In the genomic region with DNA sequence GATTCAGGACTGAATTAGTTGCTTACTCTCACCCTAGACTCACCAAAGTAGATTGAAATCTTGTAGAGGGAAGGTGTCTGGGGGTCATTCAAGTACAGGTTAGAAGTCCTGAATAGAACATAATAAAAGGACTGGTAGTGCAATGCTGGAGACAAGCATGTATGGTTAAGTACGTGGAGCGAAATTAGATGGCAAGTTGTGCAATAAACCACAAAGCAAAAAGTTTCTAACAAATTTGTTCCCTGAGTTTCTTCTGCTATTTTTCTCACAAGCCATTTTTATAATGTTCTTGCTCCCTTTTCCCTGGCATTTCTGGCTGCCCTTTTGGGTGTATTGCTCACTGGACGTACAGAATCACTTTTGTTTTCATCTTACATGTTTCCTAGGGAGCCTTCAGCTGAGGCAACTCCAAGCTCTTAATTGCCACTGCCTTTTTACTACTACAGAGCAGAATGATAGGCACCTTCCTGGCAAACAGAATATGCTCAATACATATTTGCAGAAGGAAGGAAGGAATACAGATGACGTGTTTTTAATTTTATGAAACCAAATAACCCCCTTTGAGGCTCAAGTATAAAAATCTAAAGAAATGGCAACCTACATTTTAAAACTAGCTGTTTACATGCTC, we compare ENCODE assay signal across 17 cellular contexts.
"Had no signal": no experiment of that assay in that cellular context is flagged by ENCODE, and none has a peak within 500 bp of the region (broad histone marks: within the 10 kb centered on the region; RNA-seq: fewer than 3 reads in every experiment).

No MANE protein-coding gene starts in this region.

- H3K4me1 ChIP-seq: lower lobe of right lung had no signal

- ATAC-seq: activated CD8-positive, alpha-beta memory T cell treated with anti-CD3 and anti-CD28 coated beads, Interleukin-2, amount 10 ng/mL, durations not matched to agents 7 days and 5 days; effector memory CD8-positive, alpha-beta T cell; lower lobe of right lung; natural killer cell treated with Interleukin-12 subunit alpha and Interleukin-12 subunit beta and Interleukin-15 and Interleukin-18, amount 100 ng/mL, for 72 hours; stimulated activated naive B cell treated with anti-CD40 and anti-IgM and Interleukin-4, amounts not matched to agents 10 μg/mL and 1 μg/mL and 100 μg/mL, for 72 hours had no signal

- H3K36me3 Mint-ChIP-seq: activated CD8-positive, alpha-beta memory T cell treated with anti-CD3 and anti-CD28 coated beads, Interleukin-2, amount 10 ng/mL, durations not matched to agents 7 days and 5 days; activated naive CD8-positive, alpha-beta T cell treated with anti-CD3 and anti-CD28 coated beads for 36 hours; natural killer cell treated with Interleukin-12 subunit alpha and Interleukin-12 subunit beta and Interleukin-15 and Interleukin-18, amount 100 ng/mL, for 72 hours; stimulated activated naive B cell treated with anti-CD40 and anti-IgM and Interleukin-4, amounts not matched to agents 10 μg/mL and 1 μg/mL and 100 μg/mL, for 72 hours had no signal

- H3K9me3 ChIP-seq: lower lobe of right lung had no signal

- DNase-seq: activated CD4-positive, alpha-beta memory T cell treated with anti-CD3 and anti-CD28 coated beads, Interleukin-2, amount 10 ng/mL, durations not matched to agents 7 days and 5 days; activated CD4-positive, alpha-beta T cell treated with anti-CD3 and anti-CD28 coated beads for 48 hours; activated CD4-positive, CD25-positive, alpha-beta regulatory T cell; activated CD8-positive, alpha-beta memory T cell treated with anti-CD3 and anti-CD28 coated beads, Interleukin-2, amount 10 ng/mL, durations not matched to agents 7 days and 5 days; activated naive CD8-positive, alpha-beta T cell treated with anti-CD3 and anti-CD28 coated beads for 36 hours; amniotic stem cell; caudate nucleus; effector memory CD8-positive, alpha-beta T cell; foreskin fibroblast; hypothalamus; islet precursor cell; lower lobe of right lung; nucleus accumbens; posterior cingulate gyrus; stimulated activated naive B cell treated with anti-CD40 and anti-IgM and Interleukin-4, amounts not matched to agents 10 μg/mL and 1 μg/mL and 100 μg/mL, for 72 hours had no signal

- H3K4me3 Mint-ChIP-seq: activated CD4-positive, alpha-beta memory T cell treated with anti-CD3 and anti-CD28 coated beads, Interleukin-2, amount 10 ng/mL, durations not matched to agents 7 days and 5 days; activated CD8-positive, alpha-beta memory T cell treated with anti-CD3 and anti-CD28 coated beads, Interleukin-2, amount 10 ng/mL, durations not matched to agents 7 days and 5 days; activated naive CD8-positive, alpha-beta T cell treated with anti-CD3 and anti-CD28 coated beads for 36 hours; effector memory CD8-positive, alpha-beta T cell; natural killer cell treated with Interleukin-12 subunit alpha and Interleukin-12 subunit beta and Interleukin-15 and Interleukin-18, amount 100 ng/mL, for 72 hours; stimulated activated naive B cell treated with anti-CD40 and anti-IgM and Interleukin-4, amounts not matched to agents 10 μg/mL and 1 μg/mL and 100 μg/mL, for 72 hours had no signal

- H3K9me3 Mint-ChIP-seq: activated CD4-positive, alpha-beta memory T cell treated with anti-CD3 and anti-CD28 coated beads, Interleukin-2, amount 10 ng/mL, durations not matched to agents 7 days and 5 days; activated naive CD8-positive, alpha-beta T cell treated with anti-CD3 and anti-CD28 coated beads for 36 hours; effector memory CD8-positive, alpha-beta T cell; natural killer cell treated with Interleukin-12 subunit alpha and Interleukin-12 subunit beta and Interleukin-15 and Interleukin-18, amount 100 ng/mL, for 72 hours; stimulated activated naive B cell treated with anti-CD40 and anti-IgM and Interleukin-4, amounts not matched to agents 10 μg/mL and 1 μg/mL and 100 μg/mL, for 72 hours had no signal

- H3K27me3 Mint-ChIP-seq: activated CD4-positive, alpha-beta memory T cell treated with anti-CD3 and anti-CD28 coated beads, Interleukin-2, amount 10 ng/mL, durations not matched to agents 7 days and 5 days; activated CD8-positive, alpha-beta memory T cell treated with anti-CD3 and anti-CD28 coated beads, Interleukin-2, amount 10 ng/mL, durations not matched to agents 7 days and 5 days; effector memory CD8-positive, alpha-beta T cell had no signal

- H3K27ac ChIP-seq: epithelial cell of prostate, lower lobe of right lung had no signal

- H3K4me3 ChIP-seq: lower lobe of right lung had no signal

- H3K27ac Mint-ChIP-seq: activated CD4-positive, alpha-beta memory T cell treated with anti-CD3 and anti-CD28 coated beads, Interleukin-2, amount 10 ng/mL, durations not matched to agents 7 days and 5 days; activated CD8-positive, alpha-beta memory T cell treated with anti-CD3 and anti-CD28 coated beads, Interleukin-2, amount 10 ng/mL, durations not matched to agents 7 days and 5 days; activated naive CD8-positive, alpha-beta T cell treated with anti-CD3 and anti-CD28 coated beads for 36 hours; effector memory CD8-positive, alpha-beta T cell; natural killer cell treated with Interleukin-12 subunit alpha and Interleukin-12 subunit beta and Interleukin-15 and Interleukin-18, amount 100 ng/mL, for 72 hours; stimulated activated naive B cell treated with anti-CD40 and anti-IgM and Interleukin-4, amounts not matched to agents 10 μg/mL and 1 μg/mL and 100 μg/mL, for 72 hours had no signal

- H3K4me1 Mint-ChIP-seq: activated CD4-positive, alpha-beta memory T cell treated with anti-CD3 and anti-CD28 coated beads, Interleukin-2, amount 10 ng/mL, durations not matched to agents 7 days and 5 days; activated naive CD8-positive, alpha-beta T cell treated with anti-CD3 and anti-CD28 coated beads for 36 hours; stimulated activated naive B cell treated with anti-CD40 and anti-IgM and Interleukin-4, amounts not matched to agents 10 μg/mL and 1 μg/mL and 100 μg/mL, for 72 hours had no signal

- H3K36me3 ChIP-seq: lower lobe of right lung had no signal
